11 cellular contexts compared by ENCODE assay signal in genomic region chr12:46459881-46460545, GRCh38.
A peak's percentile ranks its signal among the peaks of the same experiment; 100 is the strongest.
DNase-seq lines count a peak whose midpoint lies in the region; ATAC-seq, FAIRE-seq and TF ChIP-seq lines count a peak whose summit lies in the region.
"Had no signal": no experiment of that assay in that cellular context is flagged by ENCODE, and none has a peak within 500 bp of the region (broad histone marks: within the 10 kb centered on the region; RNA-seq: fewer than 3 reads in every experiment).

No MANE protein-coding gene starts in this region.

- TF ChIP-seq POLR2A in A549 (IDR thresholded peaks at IDR 0.05; ENCODE audit: low read length) = no peak

- H3K36me3 Mint-ChIP-seq in immature natural killer cell = no peaks in the 10 kb centered on the region

- TF ChIP-seq RAD21 in A549 (conservative IDR thresholded peaks at IDR 0.05 in 1 of 2, IDR thresholded peaks at IDR 0.05 in 1 of 2) = no peak

- CTCF ChIA-PET in A549 (lab: Yijun Ruan, JAX) = interaction anchor here (0.6 to 1.4 kb wide), 4 partner anchors 12 to 217 kb away, joined by 3 to 4 read pairs (median 3); no protein-coding TSS in a partner anchor

- TF ChIP-seq CTCF in A549 (IDR thresholded peaks at IDR 0.05) = no peak

- TF ChIP-seq EP300 in A549 (IDR thresholded peaks at IDR 0.05) = no peak

- H3K9me3 Mint-ChIP-seq in immature natural killer cell = no peaks in the 10 kb centered on the region

- POLR2A ChIA-PET in A549 (lab: Yijun Ruan, JAX) = no interaction called here

- FAIRE-seq in A549 (lab: Jason Lieb, UNC) = no peak

- H3K4me1 Mint-ChIP-seq in immature natural killer cell = peaks cover 64% of the 10 kb centered on the region in 2 donors

- peaks cover 26% of the 10 kb centered on the region for H3K4me1 ChIP-seq in A549

- WGBS in A549 (ENCODE audit: missing lambda C conversion rate) = 91% methylated on average over 5 of the region's 5 CpGs

- DNase-seq in A549 (ENCODE audit: low read depth in 1 of 2, low spot score in 1 of 2) (no peak), SKM-1 (lab: John Stamatoyannopoulos, UW; ENCODE audit: unreplicated experiment) (peak; percentile 10), immature natural killer cell (no peak), HT-29 (ENCODE audit: low spot score) (no peak), NCI-H2196 (lab: John Stamatoyannopoulos, UW; ENCODE audit: unreplicated experiment) (no peak), GM03348 (ENCODE audit: low spot score) (no peak)
- DNase-seq in stimulated activated CD4-positive, alpha-beta T cell treated with anti-CD3 and anti-CD28 coated beads, Interleukin-4, amount 100 ng/mL, for 1 hour = no peak
- DNase-seq: H7; NCI-H1105; stimulated activated CD4-positive, alpha-beta T cell treated with anti-CD3 and anti-CD28 coated beads, Interleukin-15, amount 100 ng/mL, for 24 hours had no signal

- H3K9me3 ChIP-seq in A549 = no peaks in the 10 kb centered on the region; the same call in 2 of the 3 replicates

- H3K4me3 ChIP-seq in A549 = no peak overlapping the region

- no peak overlapping the region for H3K4me2 ChIP-seq in A549

- H3K27me3 Mint-ChIP-seq in immature natural killer cell (ENCODE audit: low read depth in 3 of 3) = peaks cover 0 to 7% (median 1%) of the 10 kb centered on the region in 3 donors

- H3K27ac Mint-ChIP-seq in immature natural killer cell = peak overlapping the region; percentile 63 to 96 (median 88)

- peak overlapping the region; percentile 24 to 39; a peak in 2 of 6 replicates for H3K27ac ChIP-seq in A549

- no peak for ATAC-seq in A549
- ATAC-seq in GM21447 (IDR thresholded peaks at IDR 0.05; ENCODE audit: unreplicated experiment) = peak; percentile 57

- H3K4me3 Mint-ChIP-seq in immature natural killer cell = peak overlapping the region; percentile 70 to 89 (median 82)

TF ChIP-seq in A549, 52 proteins besides CTCF, POLR2A, EP300 and RAD21:
- TF ChIP-seq SMC3 (IDR thresholded peaks at IDR 0.05) (no peak), BHLHE40 (IDR thresholded peaks at IDR 0.05; ENCODE audit: low read depth, low read length) (no peak), HMGXB4 (CRISPR knock-in tag; IDR thresholded peaks at IDR 0.05; ENCODE audit: borderline replicate concordance) (no peak), PBX3 (IDR thresholded peaks at IDR 0.05) (no peak), RNF2 (IDR thresholded peaks at IDR 0.05; ENCODE audit: borderline replicate concordance, low read depth) (no peak), CEBPB (IDR thresholded peaks at IDR 0.05) (no peak), MAX (IDR thresholded peaks at IDR 0.05) (no peak), POLR2AphosphoS2 (conservative IDR thresholded peaks at IDR 0.05; ENCODE audit: low read length) (no peak), KDM1A (IDR thresholded peaks at IDR 0.05; ENCODE audit: low read depth) (no peak), NR3C1 (IDR thresholded peaks at IDR 0.05) (no peak)
